8 cellular contexts compared by ENCODE assay signal in genomic region chr11:14905104-14906033, GRCh38. TPM values are rescaled to one million over a fixed set of nuclear protein-coding genes. Genes with fewer than 3 reads are reported as not detected.
DNase-seq lines count a peak whose midpoint lies in the region; TF ChIP-seq lines count a peak whose summit lies in the region.

No MANE protein-coding gene starts in this region.

- H3K36me3 ChIP-seq in HUES48 (ENCODE audit: control insufficient read depth, insufficient read depth, low read length) (no peaks in the 10 kb centered on the region), thymus (ENCODE audit: control insufficient read depth, insufficient read depth) (no peaks in the 10 kb centered on the region)

- TF ChIP-seq POLR2A in erythroblast (IDR thresholded peaks at IDR 0.05; ENCODE audit: low read length) = no peak

- WGBS in thymus = 2% methylated on average over 58 of the region's 58 CpGs

- peaks cover 4% of the 10 kb centered on the region for H3K4me1 Mint-ChIP-seq in neural crest cell

- H3K27ac ChIP-seq in HUES48 (ENCODE audit: low read depth, low read length) (no peak overlapping the region), thymus (ENCODE audit: low read depth) (peak overlapping the region; percentile 25)

- peaks cover 9% of the 10 kb centered on the region; the same call in 1 of the 2 replicates for H3K27me3 ChIP-seq in HUES48 (ENCODE audit: control insufficient read depth, insufficient read depth, low read length)
- peaks cover 2% of the 10 kb centered on the region for H3K27me3 ChIP-seq in thymus (ENCODE audit: control insufficient read depth, insufficient read depth)

- H3K4me1 ChIP-seq in HUES48 (ENCODE audit: control insufficient read depth, insufficient read depth, low read length) (no peaks in the 10 kb centered on the region), thymus (ENCODE audit: control insufficient read depth, insufficient read depth, low read length) (peaks cover 2% of the 10 kb centered on the region)

- no peaks in the 10 kb centered on the region for H3K9me3 Mint-ChIP-seq in neural crest cell

- H3K4me3 ChIP-seq in HUES48 (ENCODE audit: low read depth, low read length) (peak overlapping the region; percentile 75), thymus (ENCODE audit: low read length) (peak overlapping the region; percentile 82)

- H3K4me3 Mint-ChIP-seq in neural crest cell = no peak overlapping the region

- TF ChIP-seq CTCF in GM20000 (IDR thresholded peaks at IDR 0.05; ENCODE audit: extremely low read depth, missing control alignments) (no peak), neural crest cell (conservative IDR thresholded peaks at IDR 0.05) (peak; percentile 9)

- peak in 9 of 14 donors; percentile 7 to 65 (median 37) for DNase-seq in C1 segment of cervical spinal cord (lab: John Stamatoyannopoulos, UW)
- DNase-seq in GM20000 (ENCODE audit: low spot score) = peak; percentile 70
- DNase-seq in activated CD8-positive, alpha-beta memory T cell treated with anti-CD3 and anti-CD28 coated beads for 4 hours (ENCODE audit: low read depth in 2 of 2) = peak; percentile 36 to 43
- DNase-seq in erythroblast (lab: John Stamatoyannopoulos, UW) = peak; percentile 88 to 92
- no peak for DNase-seq in neural crest cell (ENCODE audit: low read depth, low spot score)
- no peak for DNase-seq in NCI-H2107 (lab: John Stamatoyannopoulos, UW)

- no peaks in the 10 kb centered on the region for H3K9me3 ChIP-seq in HUES48 (ENCODE audit: control insufficient read depth, insufficient read depth, low read length)
- H3K9me3 ChIP-seq in thymus (ENCODE audit: control insufficient read depth) = no peaks in the 10 kb centered on the region

- H3K36me3 Mint-ChIP-seq in neural crest cell (ENCODE audit: low read depth) = no peaks in the 10 kb centered on the region

- H3K27ac Mint-ChIP-seq in neural crest cell (ENCODE audit: unreplicated experiment) = no peak overlapping the region

- peak overlapping the region; percentile 57 for H3K9ac ChIP-seq in HUES48 (ENCODE audit: low read depth, low read length)

- H3K27me3 Mint-ChIP-seq in neural crest cell (ENCODE audit: low read depth) = no peaks in the 10 kb centered on the region

RNA-seq across cellular contexts. Expression of gene CYP2R1, which starts 13.3 kb away (rescaled TPM):
- 16.9 and 18.5 TPM in 2 replicates for total RNA-seq in neural crest cell
- polyA plus RNA-seq in thymus = 58.0 TPM

Comparison
In these comparisons a context has a peak if more than half of its experiments do, and no peak if none do; other contexts are left out.
1. DNase-seq: peak in C1 segment of cervical spinal cord (9 of 14), GM20000 (single experiment), activated CD8-positive, alpha-beta memory T cell treated with anti-CD3 and anti-CD28 coated beads for 4 hours (2 of 2) and erythroblast (2 of 2); none in neural crest cell (single experiment) and NCI-H2107 (single experiment).